In genomic region chr1:32865639-32866038, GRCh38 we compare ENCODE assay signal across 30 cellular contexts. TPM values are rescaled to one million over a fixed set of nuclear protein-coding genes. Genes with fewer than 3 reads are reported as not detected.
A peak's percentile ranks its signal among the peaks of the same experiment; 100 is the strongest.
DNase-seq lines count a peak whose midpoint lies in the region; ATAC-seq and TF ChIP-seq lines count a peak whose summit lies in the region.
"Had no signal": no experiment of that assay in that cellular context is flagged by ENCODE, and none has a peak within 500 bp of the region (broad histone marks: within the 10 kb centered on the region; RNA-seq: fewer than 3 reads in every experiment).

No MANE protein-coding gene starts in this region.

- H3K27me3 ChIP-seq in adrenal gland (no peaks in the 10 kb centered on the region), right atrium auricular region (no peaks in the 10 kb centered on the region), stomach smooth muscle (ENCODE audit: control insufficient read depth in 1 of 2, insufficient read depth in 2 of 2, low read length in 2 of 2) (no peaks in the 10 kb centered on the region)

- H3K27ac ChIP-seq in adrenal gland (peak overlapping the region in 3 of 5 donors; percentile 3 to 38 (median 30)), right atrium auricular region (peak overlapping the region; percentile 40 to 51), stomach smooth muscle (ENCODE audit: low read length) (peak overlapping the region; percentile 32)
- H3K27ac ChIP-seq: 22Rv1, C4-2B, KMS-11, PC-9 had no signal

- no peaks in the 10 kb centered on the region for H3K9me3 ChIP-seq in adrenal gland (replicated peaks in 1 of 3)
- no peaks in the 10 kb centered on the region for H3K9me3 ChIP-seq in right atrium auricular region
- no peaks in the 10 kb centered on the region for H3K9me3 ChIP-seq in stomach smooth muscle (ENCODE audit: control insufficient read depth in 2 of 2, low read length in 2 of 2)
- H3K9me3 ChIP-seq: Caco-2 had no signal

- peaks cover 0 to 11% of the 10 kb centered on the region in 2 donors for H3K36me3 ChIP-seq in adrenal gland (replicated peaks in 1 of 2)
- H3K36me3 ChIP-seq in right atrium auricular region, result peaks cover 20% of the 10 kb centered on the region
- peaks cover 2 to 11% of the 10 kb centered on the region in 2 donors for H3K36me3 ChIP-seq in stomach smooth muscle (ENCODE audit: control insufficient read depth in 2 of 2, insufficient read depth in 2 of 2, low read length in 2 of 2)

- TF ChIP-seq POLR2A in adrenal gland (IDR thresholded peaks at IDR 0.05), result no peak

- H3K4me1 ChIP-seq in adrenal gland (replicated peaks in 1 of 2) (peaks cover 23 to 38% of the 10 kb centered on the region in 2 donors), right atrium auricular region (peaks cover 0 to 50% of the 10 kb centered on the region in 2 donors), stomach smooth muscle (ENCODE audit: control insufficient read depth, insufficient read depth, low read length) (peaks cover 27% of the 10 kb centered on the region)
- H3K4me1 ChIP-seq: Caco-2 had no signal

- H3K4me3 ChIP-seq in adrenal gland, result no peak overlapping the region
- H3K4me3 ChIP-seq in right atrium auricular region, result no peak overlapping the region
- no peak overlapping the region for H3K4me3 ChIP-seq in stomach smooth muscle (ENCODE audit: low read length in 2 of 2)
- H3K4me3 ChIP-seq: GM12878, PC-9 had no signal

- TF ChIP-seq CTCF in adrenal gland (IDR thresholded peaks at IDR 0.05) (no peak), right atrium auricular region (IDR thresholded peaks at IDR 0.05) (no peak)

- no peak overlapping the region for H3K9ac ChIP-seq in stomach smooth muscle (ENCODE audit: low read length in 2 of 2)
- H3K9ac ChIP-seq: KMS-11 had no signal

- DNase-seq in Right ventricle myocardium superior (no peak), left cardiac atrium (no peak), adrenal gland (no peak), right atrium auricular region (ENCODE audit: low spot score) (no peak)
- no peak for DNase-seq in central memory CD4-positive, alpha-beta T cell
- DNase-seq: Caco-2; GDM1; MM.1S; NCI-H1417; NCI-H1694; NCI-H2029 treated with DMSO at 0.1 percent for 48 hours; NCI-H446 treated with DMSO at 0.1 percent for 48 hours; NCI-H526; NCI-H82; NK-92 treated with Interleukin-12 subunit alpha and Interleukin-12 subunit beta, amount 100 ng/mL, for 24 hours; PC-9; SHP77 had no signal

- intact Hi-C loops in Right ventricle myocardium superior (cut with DNase I), result no loop called here
- intact Hi-C loops in left cardiac atrium (cut with DNase I), result no loop called here
- intact Hi-C loops in adrenal gland (cut with DNase I), result loop anchor here in 1 of 2 donors (10.0 kb wide), 1 partner anchor 151 kb away; no protein-coding TSS in a partner anchor

- 0 to 33% (median 22%) methylated on average over 1 of the region's 1 CpG for WGBS in adrenal gland, 4 donors

- peak; percentile 41 for ATAC-seq in Right ventricle myocardium superior (ENCODE audit: poor library complexity)
- ATAC-seq in left cardiac atrium, result no peak
- no peak for ATAC-seq in GM21528 (IDR thresholded peaks at IDR 0.05; ENCODE audit: low FRiP score, unreplicated experiment)
- no peak for ATAC-seq in GM21723 (IDR thresholded peaks at IDR 0.05; ENCODE audit: unreplicated experiment)
- ATAC-seq: CD8-positive, alpha-beta T cell; GM12878; HCT116 had no signal

RNA-seq across cellular contexts. Expression of gene FNDC5, which starts 5.1 kb away (rescaled TPM):
- 139 TPM for total RNA-seq in Right ventricle myocardium superior
- total RNA-seq in left cardiac atrium, result 10 to 100 TPM; 74.3 to 92.5 TPM
- 10 to 100 TPM; 12.6 to 72.0 (median 45.6) TPM for total RNA-seq in adrenal gland
- 10 to 100 TPM; 15.8 to 67.3 (median 34.8) TPM for polyA plus RNA-seq in adrenal gland
- total RNA-seq in right atrium auricular region, result 100 to 1,000 TPM in 1 of 2 donors, 10 to 100 TPM in 1; 68.3 to 112 TPM
- total RNA-seq: CD8-positive, alpha-beta T cell; GM12878; PC-9 had no signal
- polyA plus RNA-seq: IgD-negative memory B cell had no signal

RNA-seq across cellular contexts. Expression of gene HPCA, which starts 20.7 kb away (rescaled TPM):
- total RNA-seq in Right ventricle myocardium superior, result not detected
- total RNA-seq in left cardiac atrium, result not detected
- total RNA-seq in adrenal gland, result under 1 TPM in 2 of 8 donors, not detected in 6; 0.28 to 0.70 TPM
- polyA plus RNA-seq in adrenal gland, result 1 to 10 TPM in 1 of 3 donors, under 1 TPM in 2; 0.54 to 3.1 (median 0.70) TPM
- not detected for total RNA-seq in right atrium auricular region
- total RNA-seq: B cell; Caco-2; CD8-positive, alpha-beta T cell; GM12878; H4; PC-9; RPMI7951 had no signal
- polyA plus RNA-seq: IgD-negative memory B cell had no signal

RNA-seq across cellular contexts. Expression of gene TMEM54, which starts 35.5 kb away (rescaled TPM):
- total RNA-seq in Right ventricle myocardium superior, result 10.5 TPM
- total RNA-seq in left cardiac atrium, result 10 to 100 TPM; 11.4 to 11.5 TPM
- total RNA-seq in adrenal gland, result 100 to 1,000 TPM in 1 of 8 donors, 10 to 100 TPM in 7; 16.3 to 123 (median 22.7) TPM
- 10 to 100 TPM in 2 of 3 donors, 1 to 10 TPM in 1; 4.1 to 23.2 (median 19.2) TPM for polyA plus RNA-seq in adrenal gland
- 10 to 100 TPM in 1 of 2 donors, 1 to 10 TPM in 1; 4.7 to 37.9 TPM for total RNA-seq in right atrium auricular region
- total RNA-seq: B cell; CD8-positive, alpha-beta T cell had no signal
- polyA plus RNA-seq: IgD-negative memory B cell had no signal

RNA-seq across cellular contexts. Expression of gene S100PBP, which starts 48.2 kb away (rescaled TPM):
- total RNA-seq in Right ventricle myocardium superior (12.7 TPM), left cardiac atrium (10 to 100 TPM; 16.2 to 17.5 TPM), adrenal gland (10 to 100 TPM; 14.0 to 50.1 (median 32.9) TPM), right atrium auricular region (10 to 100 TPM in 1 of 2 donors, 1 to 10 TPM in 1; 5.7 to 10.8 TPM)
- polyA plus RNA-seq in adrenal gland, result 10 to 100 TPM; 14.0 to 45.9 (median 22.4) TPM

RNA-seq across cellular contexts. Expression of gene YARS1, which starts 48.5 kb away (rescaled TPM):
- total RNA-seq in Right ventricle myocardium superior (34.1 TPM), left cardiac atrium (10 to 100 TPM; 36.7 to 70.0 TPM), adrenal gland (100 to 1,000 TPM in 4 of 8 donors, 10 to 100 TPM in 4; 73.9 to 190 (median 97.0) TPM), right atrium auricular region (10 to 100 TPM; 23.3 to 33.1 TPM)
- 100 to 1,000 TPM in 1 of 3 donors, 10 to 100 TPM in 2; 55.5 to 183 (median 56.1) TPM for polyA plus RNA-seq in adrenal gland
